1 cellular context compared by ENCODE assay signal in the genomic region with DNA sequence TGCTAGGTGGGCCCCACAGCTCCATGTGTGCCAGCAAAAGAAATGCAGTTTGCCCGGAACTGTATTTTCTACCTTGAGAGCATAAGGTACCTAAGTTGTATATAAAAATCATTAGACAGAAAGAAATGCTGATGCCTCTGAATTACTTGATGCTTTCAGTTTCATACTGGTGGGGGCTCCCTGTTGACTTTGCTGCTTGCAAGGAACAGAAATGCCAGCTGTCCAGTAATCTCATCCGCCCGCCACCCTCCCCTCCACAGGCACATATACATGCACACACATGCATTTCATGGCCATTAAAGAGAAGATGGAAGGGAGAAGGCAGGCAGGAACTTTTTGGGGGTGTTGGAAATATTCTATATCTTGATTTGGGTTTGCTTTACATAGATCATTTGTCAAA.
TF ChIP-seq lines count a peak whose summit lies in the region.

No MANE protein-coding gene starts in this region.

TF ChIP-seq in A549, 52 proteins besides CTCF, POLR2A, EP300 and RAD21 (continued from another document):
- no peak for TF ChIP-seq HOXA7 (CRISPR knock-in tag; IDR thresholded peaks at IDR 0.05)
TF ChIP-seq in A549: peak in this region for 0.
